9 cellular contexts compared by ENCODE assay signal in the genomic region with DNA sequence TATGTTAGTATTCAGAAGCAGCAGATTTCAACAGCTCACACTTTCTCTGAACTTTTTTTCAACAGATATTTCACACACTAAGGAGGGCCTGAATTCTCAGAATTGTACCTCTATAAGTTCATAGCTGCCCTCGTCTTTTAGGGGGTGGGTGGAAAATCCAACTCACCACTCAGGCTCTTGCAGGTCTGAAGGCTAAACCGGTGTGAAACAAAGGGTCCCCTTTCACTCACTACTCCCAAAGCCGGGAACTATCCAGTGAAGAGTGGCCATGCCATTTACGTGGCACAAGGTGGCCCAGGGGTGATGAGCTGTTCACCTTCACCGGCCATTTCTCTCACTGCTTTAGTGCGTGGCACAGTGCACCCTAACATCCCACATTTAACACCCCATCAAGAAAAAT. TPM values are rescaled to one million over a fixed set of nuclear protein-coding genes. Genes with fewer than 3 reads are reported as not detected.
DNase-seq lines count a peak whose midpoint lies in the region; ATAC-seq and TF ChIP-seq lines count a peak whose summit lies in the region.
"Had no signal": no experiment of that assay in that cellular context is flagged by ENCODE, and none has a peak within 500 bp of the region (broad histone marks: within the 10 kb centered on the region; RNA-seq: fewer than 3 reads in every experiment).

No MANE protein-coding gene starts in this region.

- H3K4me2 ChIP-seq in BLaER1 (peak overlapping the region; percentile 90), osteoblast (ENCODE audit: insufficient read depth, low read length) (no peak overlapping the region)

- H3K27ac ChIP-seq in BLaER1 = peak overlapping the region; percentile 97
- H3K27ac ChIP-seq in RWPE1 = peak overlapping the region; percentile 78
- H3K27ac ChIP-seq in osteoblast (ENCODE audit: low read depth, low read length) = peak overlapping the region; percentile 91

- no peak for TF ChIP-seq CTCF in RWPE1 (conservative IDR thresholded peaks at IDR 0.05; ENCODE audit: low read depth)
- no peak for TF ChIP-seq CTCF in osteoblast (IDR thresholded peaks at IDR 0.05; ENCODE audit: extremely low read depth, low read depth, low read length)

- POLR2A ChIA-PET in RWPE1 (lab: Yijun Ruan, JAX; ENCODE audit: low non-redundant PET) = no interaction called here

- ATAC-seq in GM18868 (IDR thresholded peaks at IDR 0.05; ENCODE audit: unreplicated experiment) (no peak), GM21717 (IDR thresholded peaks at IDR 0.05; ENCODE audit: unreplicated experiment) (no peak)

- H3K79me2 ChIP-seq in osteoblast (ENCODE audit: insufficient read depth, low read length) = no peaks in the 10 kb centered on the region

- H3K9me3 ChIP-seq in BLaER1 (no peaks in the 10 kb centered on the region), osteoblast (ENCODE audit: low read depth, low read length) (no peaks in the 10 kb centered on the region)

- H3K36me3 ChIP-seq in BLaER1 = peaks cover 74% of the 10 kb centered on the region
- H3K36me3 ChIP-seq in osteoblast (ENCODE audit: insufficient read depth, low read length) = peaks cover 17% of the 10 kb centered on the region

- H3K9ac ChIP-seq in BLaER1 = peak overlapping the region; percentile 82

- DNase-seq in RWPE1 (ENCODE audit: low spot score) (no peak), dermis blood vessel endothelial cell (peak; percentile 16), osteoblast (ENCODE audit: insufficient read length, low spot score, missing footprints) (no peak), activated gamma-delta T cell treated with Interleukin-2 at 50 U/mL for 16 hours (no peak), NCI-H187 (lab: John Stamatoyannopoulos, UW) (no peak)
- DNase-seq: NCI-H1436 had no signal

- H2AFZ ChIP-seq in osteoblast (ENCODE audit: low read length) = no peak overlapping the region

- no peaks in the 10 kb centered on the region for H3K27me3 ChIP-seq in BLaER1
- H3K27me3 ChIP-seq in osteoblast (ENCODE audit: insufficient read depth, low read length) = no peaks in the 10 kb centered on the region

- peaks cover 84% of the 10 kb centered on the region for H3K4me1 ChIP-seq in BLaER1
- H3K4me1 ChIP-seq in osteoblast (ENCODE audit: insufficient read depth, low read length) = peaks cover 35% of the 10 kb centered on the region

- no peaks in the 10 kb centered on the region for H4K20me1 ChIP-seq in BLaER1
- no peaks in the 10 kb centered on the region for H4K20me1 ChIP-seq in osteoblast (ENCODE audit: insufficient read depth, low read length)

- CTCF ChIA-PET in RWPE1 (lab: Yijun Ruan, JAX) = interaction anchor here (0.6 kb wide), 1 partner anchor 742 kb away, joined by 3 read pairs; no protein-coding TSS in a partner anchor

- no peak overlapping the region for H3K4me3 ChIP-seq in BLaER1
- no peak overlapping the region for H3K4me3 ChIP-seq in osteoblast (ENCODE audit: insufficient read depth, low read length)

RNA-seq across cellular contexts. Expression of gene TBC1D7, which starts 24.2 kb away (rescaled TPM):
- total RNA-seq in dermis blood vessel endothelial cell (15.0 and 16.6 TPM in 2 replicates), osteoblast (18.8 and 25.3 TPM in 2 replicates)
